ENCODE assay signal across 29 cellular contexts in genomic region chr3:163166197-163166596, GRCh38.
"Had no signal": no experiment of that assay in that cellular context is flagged by ENCODE, and none has a peak within 500 bp of the region (broad histone marks: within the 10 kb centered on the region; RNA-seq: fewer than 3 reads in every experiment).

No MANE protein-coding gene starts in this region.

- H3K9me3 ChIP-seq: colonic mucosa, gastrocnemius medialis had no signal

- H3K4me3 ChIP-seq: colonic mucosa, coronary artery, dorsolateral prefrontal cortex, esophagus muscularis mucosa, esophagus squamous epithelium, gastrocnemius medialis, gastroesophageal sphincter, heart left ventricle, heart right ventricle, hepatocyte had no signal

- H3K4me2 ChIP-seq: hepatocyte had no signal

- ATAC-seq: effector memory CD8-positive, alpha-beta T cell; esophagus mucosa; foreskin keratinocyte; gastrocnemius medialis; gastroesophageal sphincter; heart left ventricle; heart right ventricle had no signal

- H3K27ac ChIP-seq: colonic mucosa, coronary artery, dorsolateral prefrontal cortex, epithelial cell of prostate, esophagus muscularis mucosa, esophagus squamous epithelium, foreskin keratinocyte, gastrocnemius medialis, gastroesophageal sphincter, heart left ventricle, heart right ventricle, hepatocyte had no signal

- FAIRE-seq: colon, endometrium, endothelial cell of umbilical vein, frontal cortex had no signal

- DNase-seq: colonic mucosa; cortex of kidney; dermis blood vessel endothelial cell; dorsolateral prefrontal cortex; effector CD4-positive, alpha-beta T cell; effector CD8-positive, alpha-beta T cell; effector memory CD4-positive, alpha-beta T cell; effector memory CD8-positive, alpha-beta T cell; endodermal cell; erythroblast; esophagus squamous epithelium; foreskin fibroblast; foreskin keratinocyte; foreskin melanocyte; gastrocnemius medialis; glutamatergic neuron; head of caudate nucleus; heart left ventricle; heart right ventricle had no signal

- H3K4me1 ChIP-seq: colonic mucosa, esophagus muscularis mucosa, esophagus squamous epithelium, foreskin keratinocyte, gastrocnemius medialis, gastroesophageal sphincter, heart left ventricle, heart right ventricle had no signal

- H3K36me3 ChIP-seq: colonic mucosa, esophagus muscularis mucosa, esophagus squamous epithelium, gastrocnemius medialis, gastroesophageal sphincter, heart left ventricle, heart right ventricle had no signal
